1 cellular context compared by ENCODE assay signal in genomic region chr20:49624317-49624716, GRCh38.
TF ChIP-seq lines count a peak whose summit lies in the region.

No MANE protein-coding gene starts in this region.

TF ChIP-seq in H1, 55 proteins besides CTCF, POLR2A, EP300 and RAD21:
- TF ChIP-seq TAF1 (IDR thresholded peaks at IDR 0.05; ENCODE audit: low read depth, low read length) (no peak), HDAC6 (IDR thresholded peaks at IDR 0.05; ENCODE audit: low read depth, low read length) (no peak), CEBPB (IDR thresholded peaks at IDR 0.05; ENCODE audit: low read depth, low read length) (no peak), CBX5 (IDR thresholded peaks at IDR 0.05; ENCODE audit: low read depth, low read length) (no peak), BRCA1 (IDR thresholded peaks at IDR 0.05; ENCODE audit: low read depth, low read length) (no peak), E2F6 (IDR thresholded peaks at IDR 0.05) (no peak), MAX (IDR thresholded peaks at IDR 0.05) (no peak), CTBP2 (IDR thresholded peaks at IDR 0.05; ENCODE audit: borderline replicate concordance, insufficient read depth, insufficient read length, low read length) (no peak), ATF3 (IDR thresholded peaks at IDR 0.05; ENCODE audit: insufficient read depth, low read depth, low read length) (no peak), YY1 (IDR thresholded peaks at IDR 0.05; ENCODE audit: low read depth, low read length) (no peak)
